5 cellular contexts compared by ENCODE assay signal in genomic region chr19:1129084-1129483, GRCh38. TPM values are rescaled to one million over a fixed set of nuclear protein-coding genes. Genes with fewer than 3 reads are reported as not detected.
DNase-seq lines count a peak whose midpoint lies in the region; ATAC-seq and TF ChIP-seq lines count a peak whose summit lies in the region.
"Not testable (repeated sequence)": the region's sequence is repeated elsewhere in the genome, so short reads cannot be mapped to it uniquely, and the experiment has no call there.

No MANE protein-coding gene starts in this region.

- CTCF ChIA-PET in CD8-positive, alpha-beta T cell (lab: Charles Lee), result interaction anchor here (0.9 to 4.0 kb wide), 3 partner anchors 11 to 65 kb away, joined by 3 to 23 read pairs (median 4); no protein-coding TSS in a partner anchor
- CTCF ChIA-PET in RWPE1 (lab: Yijun Ruan, JAX), result not testable (repeated sequence)
- CTCF ChIA-PET in naive thymus-derived CD4-positive, alpha-beta T cell (lab: Charles Lee), result interaction anchor here (0.6 to 2.9 kb wide), 3 partner anchors 16 to 279 kb away, joined by 3 to 7 read pairs (median 4); no protein-coding TSS in a partner anchor

- H3K4me1 ChIP-seq in CD8-positive, alpha-beta T cell (ENCODE audit: insufficient read depth, low read length), result peaks cover 46% of the 10 kb centered on the region
- H3K4me1 ChIP-seq in naive thymus-derived CD4-positive, alpha-beta T cell (ENCODE audit: control insufficient read depth in 2 of 2, insufficient read depth in 2 of 2, low read length in 2 of 2), result peaks cover 23 to 35% of the 10 kb centered on the region in 2 donors

- POLR2A ChIA-PET in CD8-positive, alpha-beta T cell (lab: Charles Lee), result interaction anchor here (1.3 kb wide), 1 partner anchor 64 kb away, joined by 3 read pairs; no protein-coding TSS in a partner anchor
- POLR2A ChIA-PET in RWPE1 (lab: Yijun Ruan, JAX; ENCODE audit: low non-redundant PET), result not testable (repeated sequence)
- POLR2A ChIA-PET in naive thymus-derived CD4-positive, alpha-beta T cell (lab: Charles Lee), result interaction anchor here (0.7 to 2.9 kb wide), 7 partner anchors 16 to 110 kb away, joined by 3 to 8 read pairs (median 5); partner anchors contain the start of genes GPX4, POLR2E and SBNO2

- H3K36me3 Mint-ChIP-seq in CD8-positive, alpha-beta T cell, result peaks cover 24% of the 10 kb centered on the region
- peaks cover 71% of the 10 kb centered on the region for H3K36me3 Mint-ChIP-seq in activated T-cell treated with anti-CD3 and anti-CD28 coated beads, Interleukin-2, amount 50 U/mL, for 24 hours (ENCODE audit: low read depth)
- not testable (repeated sequence) for H3K36me3 Mint-ChIP-seq in naive thymus-derived CD4-positive, alpha-beta T cell

- DNase-seq in CD8-positive, alpha-beta T cell; RWPE1 (ENCODE audit: low spot score); activated T-cell treated with anti-CD3 and anti-CD28 coated beads, Interleukin-2, amount 50 U/mL, for 24 hours; astrocyte of the spinal cord (ENCODE audit: low read depth, low spot score); naive thymus-derived CD4-positive, alpha-beta T cell: not testable (repeated sequence)

- H3K36me3 ChIP-seq in CD8-positive, alpha-beta T cell (ENCODE audit: insufficient read depth, low read length), result peaks cover 21% of the 10 kb centered on the region
- H3K36me3 ChIP-seq in naive thymus-derived CD4-positive, alpha-beta T cell (ENCODE audit: control insufficient read depth in 2 of 3, insufficient read depth in 3 of 3, low read length in 3 of 3), result peaks cover 11 to 46% (median 14%) of the 10 kb centered on the region in 3 experiments

- TF ChIP-seq CTCF in CD8-positive, alpha-beta T cell (IDR thresholded peaks at IDR 0.05); RWPE1 (conservative IDR thresholded peaks at IDR 0.05; ENCODE audit: low read depth): not testable (repeated sequence)
- peak; percentile 1 for TF ChIP-seq CTCF in astrocyte of the spinal cord (IDR thresholded peaks at IDR 0.05; ENCODE audit: low read depth, low read length)

- in situ Hi-C loops in astrocyte of the spinal cord (cut with HindIII; ENCODE audit: low sequenced_read_pairs), result not testable (repeated sequence)

- H3K27me3 Mint-ChIP-seq in CD8-positive, alpha-beta T cell (ENCODE audit: low read depth); activated T-cell treated with anti-CD3 and anti-CD28 coated beads, Interleukin-2, amount 50 U/mL, for 24 hours; naive thymus-derived CD4-positive, alpha-beta T cell: not testable (repeated sequence)

- H3K4me3 Mint-ChIP-seq in CD8-positive, alpha-beta T cell, result not testable (repeated sequence)
- peak overlapping the region; percentile 12 for H3K4me3 Mint-ChIP-seq in activated T-cell treated with anti-CD3 and anti-CD28 coated beads, Interleukin-2, amount 50 U/mL, for 24 hours
- peak overlapping the region in 6 of 10 donors; percentile 16 to 83 (median 56) for H3K4me3 Mint-ChIP-seq in naive thymus-derived CD4-positive, alpha-beta T cell

- H3K4me3 ChIP-seq in CD8-positive, alpha-beta T cell (ENCODE audit: low read depth, low read length); astrocyte of the spinal cord (ENCODE audit: low read depth, low read length); naive thymus-derived CD4-positive, alpha-beta T cell (ENCODE audit: low read length): not testable (repeated sequence)

- H3K27ac ChIP-seq in CD8-positive, alpha-beta T cell (ENCODE audit: low read depth, low read length), result not testable (repeated sequence)
- H3K27ac ChIP-seq in RWPE1, result peak overlapping the region; percentile 93
- peak overlapping the region; percentile 98 for H3K27ac ChIP-seq in naive thymus-derived CD4-positive, alpha-beta T cell (ENCODE audit: low read depth, low read length)

- ATAC-seq in CD8-positive, alpha-beta T cell; naive thymus-derived CD4-positive, alpha-beta T cell: not testable (repeated sequence)

- intact Hi-C loops in CD8-positive, alpha-beta T cell (cut with DNase I, micrococcal nuclease); naive thymus-derived CD4-positive, alpha-beta T cell (cut with micrococcal nuclease): not testable (repeated sequence)

- H3K4me1 Mint-ChIP-seq in CD8-positive, alpha-beta T cell (ENCODE audit: low read depth), result peaks cover 23% of the 10 kb centered on the region
- peaks cover 46% of the 10 kb centered on the region for H3K4me1 Mint-ChIP-seq in activated T-cell treated with anti-CD3 and anti-CD28 coated beads, Interleukin-2, amount 50 U/mL, for 24 hours (ENCODE audit: low read depth)
- peaks cover 8 to 39% (median 26%) of the 10 kb centered on the region in 7 donors for H3K4me1 Mint-ChIP-seq in naive thymus-derived CD4-positive, alpha-beta T cell

- H3K9me3 Mint-ChIP-seq in CD8-positive, alpha-beta T cell; activated T-cell treated with anti-CD3 and anti-CD28 coated beads, Interleukin-2, amount 50 U/mL, for 24 hours; naive thymus-derived CD4-positive, alpha-beta T cell: not testable (repeated sequence)

- H3K27me3 ChIP-seq in CD8-positive, alpha-beta T cell (ENCODE audit: insufficient read depth, low read length); naive thymus-derived CD4-positive, alpha-beta T cell (ENCODE audit: control insufficient read depth in 2 of 2, insufficient read depth in 2 of 2, low read length in 2 of 2): not testable (repeated sequence)

- peak overlapping the region; percentile 62 for H3K27ac Mint-ChIP-seq in CD8-positive, alpha-beta T cell
- peak overlapping the region; percentile 98 for H3K27ac Mint-ChIP-seq in activated T-cell treated with anti-CD3 and anti-CD28 coated beads, Interleukin-2, amount 50 U/mL, for 24 hours
- H3K27ac Mint-ChIP-seq in naive thymus-derived CD4-positive, alpha-beta T cell, result peak overlapping the region in 7 of 9 donors; percentile 10 to 92 (median 62)

- H3K9me3 ChIP-seq in CD8-positive, alpha-beta T cell (ENCODE audit: low read length); naive thymus-derived CD4-positive, alpha-beta T cell (ENCODE audit: control insufficient read depth in 2 of 3, low read length in 3 of 3): not testable (repeated sequence)

RNA-seq across cellular contexts. Expression of gene GPX4, which starts 25.3 kb away (rescaled TPM):
- 100 to 1,000 TPM; 172 to 174 TPM for total RNA-seq in CD8-positive, alpha-beta T cell
- total RNA-seq in naive thymus-derived CD4-positive, alpha-beta T cell, result 100 to 1,000 TPM; 122 to 235 (median 194) TPM
- 100 to 1,000 TPM; 417 to 522 TPM for polyA plus RNA-seq in naive thymus-derived CD4-positive, alpha-beta T cell

RNA-seq across cellular contexts. Expression of gene POLR2E, which starts 33.9 kb away (rescaled TPM):
- total RNA-seq in CD8-positive, alpha-beta T cell, result 10 to 100 TPM; 75.3 to 76.2 TPM
- total RNA-seq in naive thymus-derived CD4-positive, alpha-beta T cell, result 100 to 1,000 TPM in 1 of 5 experiments, 10 to 100 TPM in 4; 75.3 to 157 (median 82.1) TPM
- polyA plus RNA-seq in naive thymus-derived CD4-positive, alpha-beta T cell, result 100 to 1,000 TPM; 136 to 179 TPM

RNA-seq across cellular contexts. Expression of gene SBNO2, which starts 45.0 kb away (rescaled TPM):
- 100 to 1,000 TPM; 123 to 134 TPM for total RNA-seq in CD8-positive, alpha-beta T cell
- 100 to 1,000 TPM in 3 of 5 experiments, 10 to 100 TPM in 2; 88.6 to 137 (median 104) TPM for total RNA-seq in naive thymus-derived CD4-positive, alpha-beta T cell
- polyA plus RNA-seq in naive thymus-derived CD4-positive, alpha-beta T cell, result 1 to 10 TPM; 1.7 to 2.6 TPM
